In the genomic region with DNA sequence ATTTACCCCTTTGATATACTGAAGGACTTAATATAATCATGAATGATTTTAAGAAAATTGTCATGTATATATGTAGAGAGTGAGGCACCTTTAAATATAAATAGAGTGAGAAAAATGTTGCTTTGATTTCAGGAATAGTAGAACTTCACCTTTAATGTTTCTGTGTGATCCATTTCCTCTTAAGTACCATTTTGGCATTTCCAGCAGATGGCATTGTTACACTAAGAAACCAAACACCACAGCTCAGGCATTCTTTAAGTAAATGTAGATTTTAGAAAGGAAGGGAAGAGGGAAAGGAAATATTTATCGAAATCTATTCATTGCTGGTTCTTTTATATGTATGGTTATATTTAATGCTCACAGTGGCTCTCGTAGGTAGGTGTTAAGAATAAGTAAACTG, we compare ENCODE assay signal across 9 cellular contexts.
A peak's percentile ranks its signal among the peaks of the same experiment; 100 is the strongest.
DNase-seq lines count a peak whose midpoint lies in the region; ATAC-seq and TF ChIP-seq lines count a peak whose summit lies in the region.
"Had no signal": no experiment of that assay in that cellular context is flagged by ENCODE, and none has a peak within 500 bp of the region (broad histone marks: within the 10 kb centered on the region; RNA-seq: fewer than 3 reads in every experiment).

No MANE protein-coding gene starts in this region.

- no peaks in the 10 kb centered on the region for H3K9me2 ChIP-seq in OCI-LY1 (ENCODE audit: low read depth, low read length)

- no peaks in the 10 kb centered on the region for H3F3A ChIP-seq in OCI-LY1 (ENCODE audit: insufficient read depth, low read length)

- peaks cover 23% of the 10 kb centered on the region for H3K4me1 ChIP-seq in OCI-LY1 (ENCODE audit: insufficient read depth, low read length, severe bottlenecking)

- no peak overlapping the region for H3K4me3 Mint-ChIP-seq in stimulated activated naive B cell treated with anti-CD40 and anti-IgM and Interleukin-4, amounts not matched to agents 10 μg/mL and 1 μg/mL and 100 μg/mL, for 72 hours
- H3K4me3 Mint-ChIP-seq: activated naive CD8-positive, alpha-beta T cell treated with anti-CD3 and anti-CD28 coated beads, Interleukin-2, amount 10 ng/mL, durations not matched to agents 7 days and 5 days had no signal

- H3K36me3 ChIP-seq in OCI-LY1 (ENCODE audit: insufficient read depth, low read length): no peaks in the 10 kb centered on the region; the same call in 1 of the 2 replicates

- DNase-seq in DMS 273 treated with DMSO at 0.1 percent for 48 hours (lab: John Stamatoyannopoulos, UW): peak; percentile 19
- peak; percentile 59 for DNase-seq in LNCaP clone FGC (ENCODE audit: low read depth)
- DNase-seq in fibroblast of villous mesenchyme (ENCODE audit: low read depth): peak; percentile 6
- DNase-seq in stimulated activated naive B cell treated with anti-CD40 and anti-IgM and Interleukin-4, amounts not matched to agents 10 μg/mL and 1 μg/mL and 100 μg/mL, for 72 hours: no peak
- DNase-seq in activated CD8-positive, alpha-beta memory T cell treated with anti-CD3 and anti-CD28 coated beads, Interleukin-2, amount 50 U/mL, for 48 hours: no peak
- no peak for DNase-seq in posterior cingulate gyrus
- DNase-seq: activated naive CD8-positive, alpha-beta T cell treated with anti-CD3 and anti-CD28 coated beads, Interleukin-2, amount 10 ng/mL, durations not matched to agents 7 days and 5 days had no signal

- H3K9ac ChIP-seq in OCI-LY1 (ENCODE audit: low read length): no peak overlapping the region

- ATAC-seq in HG02642 (IDR thresholded peaks at IDR 0.05; ENCODE audit: poor library complexity, unreplicated experiment): no peak
- no peak for ATAC-seq in stimulated activated naive B cell treated with anti-CD40 and anti-IgM and Interleukin-4, amounts not matched to agents 10 μg/mL and 1 μg/mL and 100 μg/mL, for 72 hours (replicated peaks)

- H2AFZ ChIP-seq in OCI-LY1 (ENCODE audit: low read length): no peak overlapping the region

- H3K4me3 ChIP-seq in LNCaP clone FGC (ENCODE audit: low read depth, low read length) (no peak overlapping the region), OCI-LY1 (ENCODE audit: low read depth, low read length, poor library complexity, severe bottlenecking) (no peak overlapping the region), fibroblast of villous mesenchyme (ENCODE audit: low read depth, low read length) (no peak overlapping the region)

- H3K27me3 ChIP-seq in OCI-LY1 (ENCODE audit: insufficient read depth, low read length): no peaks in the 10 kb centered on the region

- H3K27me3 Mint-ChIP-seq in stimulated activated naive B cell treated with anti-CD40 and anti-IgM and Interleukin-4, amounts not matched to agents 10 μg/mL and 1 μg/mL and 100 μg/mL, for 72 hours: no peaks in the 10 kb centered on the region
- H3K27me3 Mint-ChIP-seq: activated naive CD8-positive, alpha-beta T cell treated with anti-CD3 and anti-CD28 coated beads, Interleukin-2, amount 10 ng/mL, durations not matched to agents 7 days and 5 days had no signal

- peaks cover 0 to 4% of the 10 kb centered on the region in 2 donors for H3K9me3 Mint-ChIP-seq in stimulated activated naive B cell treated with anti-CD40 and anti-IgM and Interleukin-4, amounts not matched to agents 10 μg/mL and 1 μg/mL and 100 μg/mL, for 72 hours
- H3K9me3 Mint-ChIP-seq: activated naive CD8-positive, alpha-beta T cell treated with anti-CD3 and anti-CD28 coated beads, Interleukin-2, amount 10 ng/mL, durations not matched to agents 7 days and 5 days had no signal

- TF ChIP-seq CTCF in LNCaP clone FGC (IDR thresholded peaks at IDR 0.05; ENCODE audit: control insufficient read depth, extremely low read depth, insufficient read depth) (peak; percentile 79), OCI-LY1 (IDR thresholded peaks at IDR 0.05; ENCODE audit: low read length) (peak; percentile 87), fibroblast of villous mesenchyme (IDR thresholded peaks at IDR 0.05; ENCODE audit: insufficient read depth, low read depth, low read length) (peak; percentile 7)

- H3K79me2 ChIP-seq in OCI-LY1 (ENCODE audit: insufficient read depth, low read length): no peaks in the 10 kb centered on the region

- H3K27ac ChIP-seq in OCI-LY1 (ENCODE audit: low read depth, low read length, poor library complexity, severe bottlenecking): peak overlapping the region; percentile 8

- H3K36me3 Mint-ChIP-seq in stimulated activated naive B cell treated with anti-CD40 and anti-IgM and Interleukin-4, amounts not matched to agents 10 μg/mL and 1 μg/mL and 100 μg/mL, for 72 hours: no peaks in the 10 kb centered on the region
- H3K36me3 Mint-ChIP-seq: activated naive CD8-positive, alpha-beta T cell treated with anti-CD3 and anti-CD28 coated beads, Interleukin-2, amount 10 ng/mL, durations not matched to agents 7 days and 5 days had no signal

- no peak overlapping the region for H3K27ac Mint-ChIP-seq in stimulated activated naive B cell treated with anti-CD40 and anti-IgM and Interleukin-4, amounts not matched to agents 10 μg/mL and 1 μg/mL and 100 μg/mL, for 72 hours
- H3K27ac Mint-ChIP-seq: activated naive CD8-positive, alpha-beta T cell treated with anti-CD3 and anti-CD28 coated beads, Interleukin-2, amount 10 ng/mL, durations not matched to agents 7 days and 5 days had no signal

- peak overlapping the region; percentile 36; the same call in 1 of the 2 replicates for H3K4me2 ChIP-seq in OCI-LY1 (ENCODE audit: low read length)

- intact Hi-C loops in posterior cingulate gyrus (cut with DNase I): no loop called here

- no peaks in the 10 kb centered on the region for H4K20me1 ChIP-seq in OCI-LY1 (ENCODE audit: insufficient read depth, low read length)

- H3K4me1 Mint-ChIP-seq in stimulated activated naive B cell treated with anti-CD40 and anti-IgM and Interleukin-4, amounts not matched to agents 10 μg/mL and 1 μg/mL and 100 μg/mL, for 72 hours: no peaks in the 10 kb centered on the region
- H3K4me1 Mint-ChIP-seq: activated naive CD8-positive, alpha-beta T cell treated with anti-CD3 and anti-CD28 coated beads, Interleukin-2, amount 10 ng/mL, durations not matched to agents 7 days and 5 days had no signal

- no peaks in the 10 kb centered on the region for H3K9me3 ChIP-seq in OCI-LY1 (ENCODE audit: low read length)

Comparison
In these comparisons a context has a peak if more than half of its experiments do, and no peak if none do; other contexts are left out.
1. DNase-seq: peak in DMS 273 treated with DMSO at 0.1 percent for 48 hours (single experiment), LNCaP clone FGC (single experiment) and fibroblast of villous mesenchyme (single experiment); none in stimulated activated naive B cell treated with anti-CD40 and anti-IgM and Interleukin-4, amounts not matched to agents 10 μg/mL and 1 μg/mL and 100 μg/mL, for 72 hours (single experiment), activated CD8-positive, alpha-beta memory T cell treated with anti-CD3 and anti-CD28 coated beads, Interleukin-2, amount 50 U/mL, for 48 hours (single experiment) and posterior cingulate gyrus (0 of 10).
2. CTCF ChIP-seq: peak in every context shown above with its lines; median percentile 87 in OCI-LY1; 79 in LNCaP clone FGC; 7 in fibroblast of villous mesenchyme.